7 cellular contexts compared by ENCODE assay signal in genomic region chr15:40569139-40569953, GRCh38. TPM values are rescaled to one million over a fixed set of nuclear protein-coding genes. Genes with fewer than 3 reads are reported as not detected.
DNase-seq lines count a peak whose midpoint lies in the region; ATAC-seq and TF ChIP-seq lines count a peak whose summit lies in the region.

TSS of gene RPUSD2 (plus strand) at chr15:40569299. CDS start at chr15:40569338, 39 bp downstream.

- H3K4me1 Mint-ChIP-seq in activated B cell treated with CpG ODN at 0.5 μM for 24 hours: peaks cover 49% of the 10 kb centered on the region

- H3K27ac ChIP-seq in caudate nucleus (ENCODE audit: low read depth, low read length) (peak within 1 kb of the TSS; percentile 63), spleen (peak within 1 kb of the TSS; percentile 77 to 92 (median 88))

- peak within 1 kb of the TSS; percentile 97 for H3K4me3 Mint-ChIP-seq in activated B cell treated with CpG ODN at 0.5 μM for 24 hours

- no peaks in the 10 kb centered on the region for H3K9me3 Mint-ChIP-seq in activated B cell treated with CpG ODN at 0.5 μM for 24 hours

- no peaks in the 10 kb centered on the region for H3K27me3 Mint-ChIP-seq in activated B cell treated with CpG ODN at 0.5 μM for 24 hours

- CTCF ChIA-PET in activated B cell treated with CpG ODN at 0.5 μM for 24 hours (lab: Charles Lee): interaction anchor here (0.9 to 1.3 kb wide), 6 partner anchors 16 to 309 kb away, joined by 3 to 5 read pairs (median 4); no protein-coding TSS in a partner anchor

- H3K4me3 ChIP-seq in spleen: peak within 1 kb of the TSS; percentile 86 to 100 (median 96)

- TF ChIP-seq CTCF in activated B cell treated with CpG ODN at 0.5 μM for 24 hours (IDR thresholded peaks at IDR 0.05) (no peak), spleen (IDR thresholded peaks at IDR 0.05 in 8 of 11, conservative IDR thresholded peaks at IDR 0.05 in 3 of 11) (no peak)

- peak within 1 kb of the TSS; percentile 96 for H3K27ac Mint-ChIP-seq in activated B cell treated with CpG ODN at 0.5 μM for 24 hours

- H3K36me3 Mint-ChIP-seq in activated B cell treated with CpG ODN at 0.5 μM for 24 hours (ENCODE audit: low read depth): peaks cover 35% of the 10 kb centered on the region

- WGBS in spleen, 5 donors: 0% methylated on average over 33 to 61 of the region's 61 CpGs

- no peaks in the 10 kb centered on the region for H3K9me3 ChIP-seq in spleen

- DNase-seq in NCI-H446 (lab: John Stamatoyannopoulos, UW): peak; percentile 63 to 88
- peak; percentile 88 for DNase-seq in activated B cell treated with CpG ODN at 0.5 μM for 24 hours
- DNase-seq in caudate nucleus (lab: John Stamatoyannopoulos, UW): peak; percentile 28 to 95 (median 87)
- peak; percentile 94 for DNase-seq in iris pigment epithelial cell (ENCODE audit: low read depth)
- DNase-seq in spleen: peak; percentile 97

- H3K27me3 ChIP-seq in spleen (replicated peaks in 1 of 7): no peaks in the 10 kb centered on the region

- TF ChIP-seq POLR2A in spleen (IDR thresholded peaks at IDR 0.05): peak in 2 of 3 donors; percentile 50 to 51

- intact Hi-C loops in activated B cell treated with CpG ODN at 0.5 μM for 24 hours (cut with micrococcal nuclease): loop anchor here (1.0 to 5.0 kb wide), 5 partner anchors 19 to 238 kb away; partner anchors contain the start of genes BAHD1, C15orf62, DNAJC17 and ZFYVE19
- intact Hi-C loops in spleen (cut with DNase I; ENCODE audit: low total_unique reads): no loop called here

- POLR2A ChIA-PET in activated B cell treated with CpG ODN at 0.5 μM for 24 hours (lab: Charles Lee): interaction anchor here (0.5 to 2.2 kb wide), 25 partner anchors 11 to 975 kb away, joined by 3 to 22 read pairs (median 5); partner anchors contain the start of genes C15orf62, DNAJC17, GCHFR and KNL1

- H3K4me1 ChIP-seq in spleen: peaks cover 22 to 45% (median 31%) of the 10 kb centered on the region in 6 donors

- ATAC-seq in GM18517 (IDR thresholded peaks at IDR 0.05; ENCODE audit: unreplicated experiment) (peak; percentile 53), HG03135 (IDR thresholded peaks at IDR 0.05; ENCODE audit: unreplicated experiment) (peak; percentile 52), activated B cell treated with CpG ODN at 0.5 μM for 24 hours (ENCODE audit: low read depth) (peak; percentile 60)

- peaks cover 0 to 31% (median 23%) of the 10 kb centered on the region in 6 donors for H3K36me3 ChIP-seq in spleen

RNA-seq across cellular contexts. Expression of gene RPUSD2, which starts in this region (rescaled TPM):
- total RNA-seq in activated B cell treated with CpG ODN at 0.5 μM for 24 hours (20.1 and 24.8 TPM in 2 replicates), spleen (10 to 100 TPM in 1 of 7 donors, 1 to 10 TPM in 6; 7.1 to 11.0 (median 8.3) TPM)
- 10 to 100 TPM; 11.2 to 12.3 (median 12.2) TPM for polyA plus RNA-seq in spleen

Comparison
In these comparisons a context has a peak if more than half of its experiments do, and no peak if none do; other contexts are left out.
1. Peak in every context shown above with its lines: DNase-seq, ATAC-seq, H3K4me3 ChIP-seq and H3K27ac ChIP-seq.